ENCODE assay signal across 1 cellular context in the genomic region with DNA sequence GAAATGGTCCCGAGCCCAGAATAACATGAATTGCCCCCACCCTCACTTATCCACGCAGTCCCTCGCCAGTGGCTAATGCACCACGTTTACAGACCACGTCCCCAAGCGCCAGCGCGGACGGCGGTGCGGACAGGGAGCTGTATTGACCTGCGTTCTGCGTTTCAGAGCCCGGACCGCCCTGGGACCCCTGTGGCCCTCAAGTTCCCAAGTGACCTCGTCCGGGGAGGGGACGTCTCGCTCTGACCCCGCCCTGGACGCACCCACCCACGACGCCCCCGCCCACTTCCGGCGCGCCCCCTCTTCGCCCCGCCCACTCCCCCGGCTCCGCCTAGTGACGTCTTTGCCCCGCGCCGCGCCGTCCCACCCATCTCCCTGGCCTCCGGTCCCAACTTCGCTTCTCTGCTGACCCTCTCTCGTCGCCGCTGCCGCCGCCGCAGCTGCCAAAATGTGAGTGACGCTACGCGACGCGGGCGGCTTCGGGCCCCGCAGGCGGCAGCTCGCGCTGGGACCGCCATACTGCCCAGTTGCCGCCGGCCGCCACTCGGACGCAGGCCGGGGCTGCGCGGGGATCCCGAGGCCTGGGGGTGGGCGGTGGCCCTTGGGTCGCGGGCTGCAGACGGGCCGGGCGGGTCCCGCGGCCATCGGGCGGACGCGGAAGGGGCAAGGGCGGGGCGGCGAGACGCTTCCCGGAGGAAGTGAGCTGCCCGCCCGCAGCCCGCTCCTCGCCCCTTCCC.
TF ChIP-seq lines count a peak whose summit lies in the region.

A gene with protein sequence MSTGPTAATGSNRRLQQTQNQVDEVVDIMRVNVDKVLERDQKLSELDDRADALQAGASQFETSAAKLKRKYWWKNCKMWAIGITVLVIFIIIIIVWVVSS (plus strand): TSS at position 358 of the 734 bp plus-strand sequence. CDS start 88 bp downstream, at position 446.

TF ChIP-seq in HepG2, 621 proteins besides CTCF, POLR2A, EP300 and RAD21 (continued from another document and continues in another):
- TF ChIP-seq REST (IDR thresholded peaks at IDR 0.05; ENCODE audit: borderline replicate concordance in 1 of 2, low read depth in 1 of 2, low read length in 2 of 2) (no peak), RXRB (CRISPR knock-in tag; IDR thresholded peaks at IDR 0.05; ENCODE audit: borderline replicate concordance) (peak; percentile 20; the same call in 1 of the 2 replicates), ZMAT3 (CRISPR knock-in tag; conservative IDR thresholded peaks at IDR 0.05) (0 out of 2 replicates have a peak, but pooled peaks have one; percentile 30), ZNF460 (CRISPR knock-in tag; IDR thresholded peaks at IDR 0.05; ENCODE audit: borderline replicate concordance) (no peak; the same call in 1 of the 2 replicates), ZFP37 (CRISPR knock-in tag; IDR thresholded peaks at IDR 0.05; ENCODE audit: borderline replicate concordance) (no peak), ZKSCAN8 (CRISPR knock-in tag; IDR thresholded peaks at IDR 0.05; ENCODE audit: borderline replicate concordance) (0 out of 2 replicates have a peak, but pooled peaks have one; percentile 7), CREM (IDR thresholded peaks at IDR 0.05) (peak; percentile 85), CREM (CRISPR knock-in tag; IDR thresholded peaks at IDR 0.05) (peak; percentile 74; the same call in 1 of the 2 replicates), CREBL2 (CRISPR knock-in tag; IDR thresholded peaks at IDR 0.05; ENCODE audit: borderline replicate concordance) (0 out of 2 replicates have a peak, but pooled peaks have one; percentile 50), ZKSCAN1 (IDR thresholded peaks at IDR 0.05; ENCODE audit: low read length) (no peak), ZNF784 (CRISPR knock-in tag; IDR thresholded peaks at IDR 0.05; ENCODE audit: borderline replicate concordance) (0 out of 2 replicates have a peak, but pooled peaks have one; percentile 22), NR2F6 (IDR thresholded peaks at IDR 0.05) (0 out of 2 replicates have a peak, but pooled peaks have one; percentile 7), NR2F6 (CRISPR knock-in tag; IDR thresholded peaks at IDR 0.05) (peak; percentile 48; the same call in 1 of the 2 replicates), ZSCAN12 (CRISPR knock-in tag; IDR thresholded peaks at IDR 0.05) (no peak), ZBTB1 (CRISPR knock-in tag; IDR thresholded peaks at IDR 0.05; ENCODE audit: borderline replicate concordance) (no peak), ZNF776 (CRISPR knock-in tag; IDR thresholded peaks at IDR 0.05) (peak; percentile 69; the same call in 1 of the 2 replicates), ZNF34 (CRISPR knock-in tag; IDR thresholded peaks at IDR 0.05; ENCODE audit: borderline replicate concordance) (0 out of 2 replicates have a peak, but pooled peaks have one; percentile 63), ZNF484 (CRISPR knock-in tag; IDR thresholded peaks at IDR 0.05; ENCODE audit: borderline replicate concordance, low read depth) (no peak), ZNF292 (CRISPR knock-in tag; IDR thresholded peaks at IDR 0.05; ENCODE audit: borderline replicate concordance, low read depth) (peak; percentile 55; the same call in 1 of the 2 replicates), EED (CRISPR knock-in tag; IDR thresholded peaks at IDR 0.05) (no peak), LCORL (IDR thresholded peaks at IDR 0.05) (no peak), LCORL (CRISPR knock-in tag; IDR thresholded peaks at IDR 0.05) (0 out of 2 replicates have a peak, but pooled peaks have one; percentile 32), ZIK1 (CRISPR knock-in tag; IDR thresholded peaks at IDR 0.05; ENCODE audit: borderline replicate concordance, low read depth) (peak; percentile 24; the same call in 1 of the 2 replicates), KLF11 (CRISPR knock-in tag; IDR thresholded peaks at IDR 0.05) (peak; percentile 63; the same call in 1 of the 2 replicates), ASH2L (IDR thresholded peaks at IDR 0.05; ENCODE audit: insufficient read length, low read depth, low read length) (peak; percentile 94), ZMYM3 (CRISPR knock-in tag; IDR thresholded peaks at IDR 0.05) (0 out of 2 replicates have a peak, but pooled peaks have one; percentile 19), AKNA (CRISPR knock-in tag; IDR thresholded peaks at IDR 0.05; ENCODE audit: borderline replicate concordance) (no peak), IRF9 (CRISPR knock-in tag; IDR thresholded peaks at IDR 0.05; ENCODE audit: borderline replicate concordance) (peak; percentile 31; the same call in 1 of the 2 replicates), ZNF567 (CRISPR knock-in tag; IDR thresholded peaks at IDR 0.05; ENCODE audit: borderline replicate concordance) (no peak), FOXK2 (IDR thresholded peaks at IDR 0.05) (no peak), TCF12 (IDR thresholded peaks at IDR 0.05) (no peak), TCF12 (CRISPR knock-in tag; IDR thresholded peaks at IDR 0.05) (no peak), ZFP62 (CRISPR knock-in tag; IDR thresholded peaks at IDR 0.05) (no peak), DMAP1 (CRISPR knock-in tag; IDR thresholded peaks at IDR 0.05) (peak; percentile 42; the same call in 1 of the 2 replicates), CBX2 (IDR thresholded peaks at IDR 0.05; ENCODE audit: low read depth, low read length) (no peak), CBX2 (CRISPR knock-in tag; IDR thresholded peaks at IDR 0.05; ENCODE audit: low read depth) (no peak)
- TF ChIP-seq, protein P1, sequence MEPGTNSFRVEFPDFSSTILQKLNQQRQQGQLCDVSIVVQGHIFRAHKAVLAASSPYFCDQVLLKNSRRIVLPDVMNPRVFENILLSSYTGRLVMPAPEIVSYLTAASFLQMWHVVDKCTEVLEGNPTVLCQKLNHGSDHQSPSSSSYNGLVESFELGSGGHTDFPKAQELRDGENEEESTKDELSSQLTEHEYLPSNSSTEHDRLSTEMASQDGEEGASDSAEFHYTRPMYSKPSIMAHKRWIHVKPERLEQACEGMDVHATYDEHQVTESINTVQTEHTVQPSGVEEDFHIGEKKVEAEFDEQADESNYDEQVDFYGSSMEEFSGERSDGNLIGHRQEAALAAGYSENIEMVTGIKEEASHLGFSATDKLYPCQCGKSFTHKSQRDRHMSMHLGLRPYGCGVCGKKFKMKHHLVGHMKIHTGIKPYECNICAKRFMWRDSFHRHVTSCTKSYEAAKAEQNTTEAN (CRISPR knock-in tag; conservative IDR thresholded peaks at IDR 0.05): no peak
- TF ChIP-seq, protein P2, sequence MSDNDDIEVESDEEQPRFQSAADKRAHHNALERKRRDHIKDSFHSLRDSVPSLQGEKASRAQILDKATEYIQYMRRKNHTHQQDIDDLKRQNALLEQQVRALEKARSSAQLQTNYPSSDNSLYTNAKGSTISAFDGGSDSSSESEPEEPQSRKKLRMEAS (IDR thresholded peaks at IDR 0.05): no peak; the same call in none of the 2 replicates
- TF ChIP-seq, protein P3, sequence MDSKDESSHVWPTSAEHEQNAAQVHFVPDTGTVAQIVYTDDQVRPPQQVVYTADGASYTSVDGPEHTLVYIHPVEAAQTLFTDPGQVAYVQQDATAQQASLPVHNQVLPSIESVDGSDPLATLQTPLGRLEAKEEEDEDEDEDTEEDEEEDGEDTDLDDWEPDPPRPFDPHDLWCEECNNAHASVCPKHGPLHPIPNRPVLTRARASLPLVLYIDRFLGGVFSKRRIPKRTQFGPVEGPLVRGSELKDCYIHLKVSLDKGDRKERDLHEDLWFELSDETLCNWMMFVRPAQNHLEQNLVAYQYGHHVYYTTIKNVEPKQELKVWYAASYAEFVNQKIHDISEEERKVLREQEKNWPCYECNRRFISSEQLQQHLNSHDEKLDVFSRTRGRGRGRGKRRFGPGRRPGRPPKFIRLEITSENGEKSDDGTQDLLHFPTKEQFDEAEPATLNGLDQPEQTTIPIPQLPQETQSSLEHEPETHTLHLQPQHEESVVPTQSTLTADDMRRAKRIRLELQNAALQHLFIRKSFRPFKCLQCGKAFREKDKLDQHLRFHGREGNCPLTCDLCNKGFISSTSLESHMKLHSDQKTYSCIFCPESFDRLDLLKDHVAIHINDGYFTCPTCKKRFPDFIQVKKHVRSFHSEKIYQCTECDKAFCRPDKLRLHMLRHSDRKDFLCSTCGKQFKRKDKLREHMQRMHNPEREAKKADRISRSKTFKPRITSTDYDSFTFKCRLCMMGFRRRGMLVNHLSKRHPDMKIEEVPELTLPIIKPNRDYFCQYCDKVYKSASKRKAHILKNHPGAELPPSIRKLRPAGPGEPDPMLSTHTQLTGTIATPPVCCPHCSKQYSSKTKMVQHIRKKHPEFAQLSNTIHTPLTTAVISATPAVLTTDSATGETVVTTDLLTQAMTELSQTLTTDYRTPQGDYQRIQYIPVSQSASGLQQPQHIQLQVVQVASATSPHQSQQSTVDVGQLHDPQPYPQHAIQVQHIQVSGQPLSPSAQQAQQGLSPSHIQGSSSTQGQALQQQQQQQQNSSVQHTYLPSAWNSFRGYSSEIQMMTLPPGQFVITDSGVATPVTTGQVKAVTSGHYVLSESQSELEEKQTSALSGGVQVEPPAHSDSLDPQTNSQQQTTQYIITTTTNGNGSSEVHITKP (CRISPR knock-in tag; IDR thresholded peaks at IDR 0.05; ENCODE audit: low read depth): no peak; the same call in 1 of the 2 replicates
- TF ChIP-seq, protein P4, sequence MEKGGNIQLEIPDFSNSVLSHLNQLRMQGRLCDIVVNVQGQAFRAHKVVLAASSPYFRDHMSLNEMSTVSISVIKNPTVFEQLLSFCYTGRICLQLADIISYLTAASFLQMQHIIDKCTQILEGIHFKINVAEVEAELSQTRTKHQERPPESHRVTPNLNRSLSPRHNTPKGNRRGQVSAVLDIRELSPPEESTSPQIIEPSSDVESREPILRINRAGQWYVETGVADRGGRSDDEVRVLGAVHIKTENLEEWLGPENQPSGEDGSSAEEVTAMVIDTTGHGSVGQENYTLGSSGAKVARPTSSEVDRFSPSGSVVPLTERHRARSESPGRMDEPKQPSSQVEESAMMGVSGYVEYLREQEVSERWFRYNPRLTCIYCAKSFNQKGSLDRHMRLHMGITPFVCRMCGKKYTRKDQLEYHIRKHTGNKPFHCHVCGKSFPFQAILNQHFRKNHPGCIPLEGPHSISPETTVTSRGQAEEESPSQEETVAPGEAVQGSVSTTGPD (CRISPR knock-in tag; IDR thresholded peaks at IDR 0.05): no peak
